In the genomic region with DNA sequence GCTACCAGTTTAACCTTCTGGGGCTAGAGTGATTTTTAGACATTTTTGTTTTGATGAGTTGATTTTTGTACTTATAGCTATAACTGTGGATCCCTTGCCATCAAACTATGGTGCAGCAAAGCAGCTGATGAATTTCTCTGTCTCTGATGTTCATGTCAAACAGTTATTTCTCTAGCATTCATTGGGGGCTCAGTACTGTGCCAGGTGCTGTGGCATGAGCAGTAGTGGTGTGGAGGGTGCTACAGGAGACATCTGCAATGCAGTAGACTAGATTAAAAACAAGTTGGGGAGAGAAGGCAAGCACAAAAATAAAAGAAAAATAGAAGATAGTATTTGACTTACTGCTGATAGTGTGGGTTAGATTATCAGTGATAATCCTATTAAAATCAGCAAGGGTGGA, we compare ENCODE assay signal across 18 cellular contexts.
DNase-seq lines count a peak whose midpoint lies in the region; ATAC-seq and TF ChIP-seq lines count a peak whose summit lies in the region.
"Had no signal": no experiment of that assay in that cellular context is flagged by ENCODE, and none has a peak within 500 bp of the region (broad histone marks: within the 10 kb centered on the region; RNA-seq: fewer than 3 reads in every experiment).

No MANE protein-coding gene starts in this region.

- peaks cover 0 to 6% of the 10 kb centered on the region in 2 donors for H3K36me3 Mint-ChIP-seq in activated naive CD4-positive, alpha-beta T cell treated with anti-CD3 and anti-CD28 coated beads, Interleukin-2, amount 50 U/mL, for 72 hours
- H3K36me3 Mint-ChIP-seq in T-cell, result no peaks in the 10 kb centered on the region
- peaks cover 5% of the 10 kb centered on the region for H3K36me3 Mint-ChIP-seq in stimulated activated memory B cell treated with anti-CD40 and anti-IgM and Interleukin-4, amounts not matched to agents 10 μg/mL and 1 μg/mL and 100 μg/mL, for 72 hours

- H3K4me1 ChIP-seq in uterus, result peaks cover 0 to 11% of the 10 kb centered on the region in 2 donors

- TF ChIP-seq CTCF in GM13976 (IDR thresholded peaks at IDR 0.05; ENCODE audit: borderline replicate concordance, control extremely low read depth, extremely low read depth, insufficient read depth, missing control alignments), result no peak
- no peak for TF ChIP-seq CTCF in uterus (IDR thresholded peaks at IDR 0.05)

- CTCF ChIA-PET in T-cell (lab: Charles Lee), result interaction anchor here (0.6 to 1.7 kb wide), 4 partner anchors 13 to 92 kb away, joined by 3 to 5 read pairs (median 4); no protein-coding TSS in a partner anchor

- H3K27me3 Mint-ChIP-seq in T-cell, result no peaks in the 10 kb centered on the region
- H3K27me3 Mint-ChIP-seq in stimulated activated memory B cell treated with anti-CD40 and anti-IgM and Interleukin-4, amounts not matched to agents 10 μg/mL and 1 μg/mL and 100 μg/mL, for 72 hours, result no peaks in the 10 kb centered on the region

- H3K4me3 ChIP-seq in uterus, result no peak overlapping the region

- H3K4me1 Mint-ChIP-seq in T-cell, result peaks cover 89 to 94% (median 92%) of the 10 kb centered on the region in 3 donors
- H3K4me1 Mint-ChIP-seq in stimulated activated memory B cell treated with anti-CD40 and anti-IgM and Interleukin-4, amounts not matched to agents 10 μg/mL and 1 μg/mL and 100 μg/mL, for 72 hours, result peaks cover 91% of the 10 kb centered on the region

- ATAC-seq in activated naive CD4-positive, alpha-beta T cell treated with anti-CD3 and anti-CD28 coated beads, Interleukin-2, amount 50 U/mL, for 72 hours, result no peak
- peak; percentile 21 for ATAC-seq in HG02642 (IDR thresholded peaks at IDR 0.05; ENCODE audit: poor library complexity, unreplicated experiment)
- ATAC-seq in T-cell (replicated peaks in 1 of 4), result no peak
- ATAC-seq in stimulated activated memory B cell treated with anti-CD40 and anti-IgM and Interleukin-4, amounts not matched to agents 10 μg/mL and 1 μg/mL and 100 μg/mL, for 72 hours, result no peak
- ATAC-seq: Panc1; SK-N-SH treated with all-trans-retinoic acid at 6 μM for 48 hours; stimulated activated effector memory CD8-positive, alpha-beta T cell treated with anti-CD3 and anti-CD28 coated beads, Interleukin-12 subunit alpha, Interleukin-12 subunit beta, amount 100 ng/mL, for 72 hours had no signal

- H3K27ac ChIP-seq in uterus, result no peak overlapping the region

- in situ Hi-C loops in GM13976 (cut with MboI; ENCODE audit: low sequenced_read_pairs, unreplicated experiment), result loop anchor here (10.0 to 25.0 kb wide), 2 partner anchors 51 to 163 kb away; no protein-coding TSS in a partner anchor

- no peaks in the 10 kb centered on the region for H3K9me3 ChIP-seq in uterus

- no peak for TF ChIP-seq POLR2A in uterus (IDR thresholded peaks at IDR 0.05)

- peak overlapping the region; percentile 5 to 18 for H3K27ac Mint-ChIP-seq in activated naive CD4-positive, alpha-beta T cell treated with anti-CD3 and anti-CD28 coated beads, Interleukin-2, amount 50 U/mL, for 72 hours
- H3K27ac Mint-ChIP-seq in T-cell, result peak overlapping the region; percentile 53 to 75
- H3K27ac Mint-ChIP-seq in stimulated activated memory B cell treated with anti-CD40 and anti-IgM and Interleukin-4, amounts not matched to agents 10 μg/mL and 1 μg/mL and 100 μg/mL, for 72 hours, result peak overlapping the region; percentile 77
- H3K27ac Mint-ChIP-seq: stimulated activated effector memory CD8-positive, alpha-beta T cell treated with anti-CD3 and anti-CD28 coated beads, Interleukin-12 subunit alpha, Interleukin-12 subunit beta, amount 100 ng/mL, for 72 hours had no signal

- no peaks in the 10 kb centered on the region for H3K27me3 ChIP-seq in uterus

- H3K36me3 ChIP-seq in uterus, result no peaks in the 10 kb centered on the region

- POLR2A ChIA-PET in T-cell (lab: Charles Lee), result no interaction called here

- intact Hi-C loops in uterus (cut with DNase I; ENCODE audit: low total_unique reads), result no loop called here

- DNase-seq in activated naive CD4-positive, alpha-beta T cell treated with anti-CD3 and anti-CD28 coated beads, Interleukin-2, amount 50 U/mL, for 72 hours (ENCODE audit: low spot score in 2 of 2), result no peak
- no peak for DNase-seq in activated naive CD4-positive, alpha-beta T cell treated with anti-CD3 and anti-CD28 coated beads, Interleukin-2, amount 50 U/mL, for 16 hours
- DNase-seq in T-cell (no peak), GM13976 (ENCODE audit: low spot score) (no peak), uterus (no peak), NCI-H524 (lab: John Stamatoyannopoulos, UW) (no peak)
- DNase-seq: activated CD4-positive, alpha-beta T cell treated with anti-CD3 and anti-CD28 coated beads, Interleukin-2, amount 50 U/mL, for 4 hours; activated T-cell treated with anti-CD3 and anti-CD28 coated beads for 4 hours; effector CD8-positive, alpha-beta T cell; NCI-H1105; NCI-H2107; stimulated activated CD4-positive, alpha-beta T cell treated with anti-CD3 and anti-CD28 coated beads, Interleukin-12 subunit alpha, Interleukin-12 subunit beta, amount 100 ng/mL, for 4 hours had no signal

- H3K4me3 Mint-ChIP-seq in T-cell, result peak overlapping the region in 1 of 3 donors; percentile 10
- H3K4me3 Mint-ChIP-seq in stimulated activated memory B cell treated with anti-CD40 and anti-IgM and Interleukin-4, amounts not matched to agents 10 μg/mL and 1 μg/mL and 100 μg/mL, for 72 hours, result no peak overlapping the region
- H3K4me3 Mint-ChIP-seq: neural crest cell; stimulated activated effector memory CD8-positive, alpha-beta T cell treated with anti-CD3 and anti-CD28 coated beads, Interleukin-12 subunit alpha, Interleukin-12 subunit beta, amount 100 ng/mL, for 72 hours had no signal

- H3K9me3 Mint-ChIP-seq in activated naive CD4-positive, alpha-beta T cell treated with anti-CD3 and anti-CD28 coated beads, Interleukin-2, amount 50 U/mL, for 72 hours, result no peaks in the 10 kb centered on the region
- H3K9me3 Mint-ChIP-seq in T-cell, result no peaks in the 10 kb centered on the region
- H3K9me3 Mint-ChIP-seq in stimulated activated memory B cell treated with anti-CD40 and anti-IgM and Interleukin-4, amounts not matched to agents 10 μg/mL and 1 μg/mL and 100 μg/mL, for 72 hours, result no peaks in the 10 kb centered on the region
- H3K9me3 Mint-ChIP-seq: neural crest cell; stimulated activated effector memory CD8-positive, alpha-beta T cell treated with anti-CD3 and anti-CD28 coated beads, Interleukin-12 subunit alpha, Interleukin-12 subunit beta, amount 100 ng/mL, for 72 hours had no signal

Comparison
In these comparisons a context has a peak if more than half of its experiments do, and no peak if none do; other contexts are left out.
1. H3K27ac Mint-ChIP-seq: peak in every context shown above with its lines; median percentile 77 in stimulated activated memory B cell treated with anti-CD40 and anti-IgM and Interleukin-4, amounts not matched to agents 10 μg/mL and 1 μg/mL and 100 μg/mL, for 72 hours; 64 in T-cell; 12 in activated naive CD4-positive, alpha-beta T cell treated with anti-CD3 and anti-CD28 coated beads, Interleukin-2, amount 50 U/mL, for 72 hours.